In the genomic region with DNA sequence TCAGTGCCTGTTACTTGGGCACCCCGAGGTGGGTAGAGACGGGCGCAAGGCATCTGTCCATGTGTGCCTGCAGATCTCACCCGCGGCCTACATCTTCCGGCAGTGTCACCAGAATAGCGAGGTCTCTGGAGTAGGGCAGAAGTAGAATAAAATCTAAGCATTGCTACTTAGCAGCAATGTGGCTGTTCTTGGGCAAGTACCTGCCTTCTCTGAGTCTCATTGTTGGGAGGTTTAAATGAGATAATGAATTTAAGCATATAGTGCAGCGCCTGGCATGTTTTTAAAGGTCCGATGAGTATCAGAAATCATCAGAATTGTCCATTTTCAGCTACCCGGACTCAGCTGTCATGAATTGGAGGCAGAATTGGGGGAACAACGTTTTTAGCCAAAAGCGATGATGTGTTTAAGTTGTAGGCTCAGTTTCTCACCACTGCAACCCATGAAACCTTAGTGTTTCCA, we compare ENCODE assay signal across 8 cellular contexts. TPM values are rescaled to one million over a fixed set of nuclear protein-coding genes. Genes with fewer than 3 reads are reported as not detected.
A peak's percentile ranks its signal among the peaks of the same experiment; 100 is the strongest.
DNase-seq lines count a peak whose midpoint lies in the region; ATAC-seq and TF ChIP-seq lines count a peak whose summit lies in the region.

No MANE protein-coding gene starts in this region.

- H3K4me3 Mint-ChIP-seq in naive thymus-derived CD8-positive, alpha-beta T cell = peak overlapping the region; percentile 87 to 97 (median 95)

- peak overlapping the region; percentile 82 for H3K27ac ChIP-seq in KOPT-K1 (ENCODE audit: low read depth, low read length, poor library complexity, severe bottlenecking)
- H3K27ac ChIP-seq in cingulate gyrus (ENCODE audit: low read depth, low read length) = peak overlapping the region; percentile 91

- no peaks in the 10 kb centered on the region for H3K27me3 ChIP-seq in GM06990 (replicated peaks; ENCODE audit: control insufficient read depth, insufficient read depth, low read length)

- no peaks in the 10 kb centered on the region for H3K9me3 Mint-ChIP-seq in naive thymus-derived CD8-positive, alpha-beta T cell

- H3K27me3 Mint-ChIP-seq in naive thymus-derived CD8-positive, alpha-beta T cell = no peaks in the 10 kb centered on the region

- TF ChIP-seq CTCF in GM06990 (IDR thresholded peaks at IDR 0.05; ENCODE audit: insufficient read depth, low read length, poor library complexity, severe bottlenecking) = no peak

- peaks cover 0 to 12% (median 3%) of the 10 kb centered on the region in 3 donors for H3K36me3 Mint-ChIP-seq in naive thymus-derived CD8-positive, alpha-beta T cell

- H3K9me3 ChIP-seq in KOPT-K1 (ENCODE audit: insufficient read depth, low read length, poor library complexity, severe bottlenecking) = no peaks in the 10 kb centered on the region

- H3K36me3 ChIP-seq in GM06990 (ENCODE audit: control insufficient read depth, insufficient read depth, low read length) (peaks cover 11% of the 10 kb centered on the region), KOPT-K1 (ENCODE audit: insufficient read depth, low read length) (peaks cover 20% of the 10 kb centered on the region)

- no peak for DNase-seq in GM06990 (ENCODE audit: extremely low read depth, insufficient read length)
- no peak for DNase-seq in naive thymus-derived CD8-positive, alpha-beta T cell
- no peak for DNase-seq in islet precursor cell
- DNase-seq in kidney glomerular epithelial cell (lab: John Stamatoyannopoulos, UW) = no peak
- DNase-seq in 8988T = no peak
- no peak for DNase-seq in activated CD4-positive, alpha-beta T cell treated with anti-CD3 and anti-CD28 coated beads for 1 hour

- ATAC-seq in naive thymus-derived CD8-positive, alpha-beta T cell = no peak

- peak overlapping the region; percentile 69 for H3K4me3 ChIP-seq in GM06990 (replicated peaks; ENCODE audit: low read depth, low read length)

- peaks cover 14 to 33% (median 26%) of the 10 kb centered on the region in 4 donors for H3K4me1 Mint-ChIP-seq in naive thymus-derived CD8-positive, alpha-beta T cell

- H3K27ac Mint-ChIP-seq in naive thymus-derived CD8-positive, alpha-beta T cell = peak overlapping the region; percentile 92 to 100 (median 98)

- POLR2A ChIA-PET in naive thymus-derived CD8-positive, alpha-beta T cell (lab: Charles Lee) = interaction anchor here (0.8 to 2.2 kb wide), 11 partner anchors 11 to 414 kb away, joined by 3 to 17 read pairs (median 5); a partner anchor contains a TSS

RNA-seq across cellular contexts. Expression of a gene that starts 0.8 kb away (rescaled TPM):
- 10 to 100 TPM; 67.2 to 72.6 TPM for total RNA-seq in naive thymus-derived CD8-positive, alpha-beta T cell
- 10 to 100 TPM in 2 of 3 donors, 1 to 10 TPM in 1; 9.6 to 15.9 (median 10.6) TPM for polyA plus RNA-seq in naive thymus-derived CD8-positive, alpha-beta T cell

RNA-seq across cellular contexts. Expression of a gene that starts 27.2 kb away (rescaled TPM):
- 1 to 10 TPM in 1 of 2 experiments, under 1 TPM in 1; 0.71 to 1.2 TPM for total RNA-seq in naive thymus-derived CD8-positive, alpha-beta T cell
- polyA plus RNA-seq in naive thymus-derived CD8-positive, alpha-beta T cell = 1 to 10 TPM in 1 of 3 donors, under 1 TPM in 1, not detected in 1; 0.22 to 1.2 TPM

RNA-seq across cellular contexts. Expression of a gene that starts 49.2 kb away (rescaled TPM):
- total RNA-seq in naive thymus-derived CD8-positive, alpha-beta T cell = 10 to 100 TPM; 47.7 to 54.7 TPM
- polyA plus RNA-seq in naive thymus-derived CD8-positive, alpha-beta T cell = 10 to 100 TPM in 1 of 3 donors, 1 to 10 TPM in 2; 5.1 to 12.1 (median 8.4) TPM

RNA-seq across cellular contexts. Expression of a gene that starts 58.7 kb away (rescaled TPM):
- 10 to 100 TPM; 34.4 to 35.0 TPM for total RNA-seq in naive thymus-derived CD8-positive, alpha-beta T cell
- 1 to 10 TPM; 3.4 to 7.0 (median 5.7) TPM for polyA plus RNA-seq in naive thymus-derived CD8-positive, alpha-beta T cell
